ENCODE assay signal across 33 cellular contexts in genomic region chr2:59282374-59283057, GRCh38.
"Had no signal": no experiment of that assay in that cellular context is flagged by ENCODE, and none has a peak within 500 bp of the region (broad histone marks: within the 10 kb centered on the region; RNA-seq: fewer than 3 reads in every experiment).

No MANE protein-coding gene starts in this region.

- H3K9me3 ChIP-seq: MG63 had no signal

- H3K4me3 ChIP-seq: MG63, SK-N-MC had no signal

- H3K27me3 ChIP-seq: brain microvascular endothelial cell, MG63 had no signal

- DNase-seq: activated CD4-positive, alpha-beta memory T cell treated with anti-CD3 and anti-CD28 coated beads, Interleukin-2, amount 10 ng/mL, durations not matched to agents 7 days and 5 days; activated CD4-positive, alpha-beta T cell treated with anti-CD3 and anti-CD28 coated beads for 1 hour; activated CD4-positive, alpha-beta T cell treated with anti-CD3 and anti-CD28 coated beads for 48 hours; activated CD4-positive, CD25-positive, alpha-beta regulatory T cell; activated CD8-positive, alpha-beta memory T cell treated with anti-CD3 and anti-CD28 coated beads for 24 hours; activated CD8-positive, alpha-beta memory T cell treated with anti-CD3 and anti-CD28 coated beads, Interleukin-2, amount 10 ng/mL, durations not matched to agents 7 days and 5 days; activated CD8-positive, alpha-beta memory T cell treated with anti-CD3 and anti-CD28 coated beads, Interleukin-2, amount 50 U/mL, for 48 hours; activated effector memory CD4-positive, alpha-beta T cell treated with Interleukin-2 at 50 U/mL for 16 hours; activated naive CD4-positive, alpha-beta T cell treated with anti-CD3 and anti-CD28 coated beads, Interleukin-2, amount 10 ng/mL, durations not matched to agents 7 days and 5 days; activated naive CD8-positive, alpha-beta T cell treated with anti-CD3 and anti-CD28 coated beads, Interleukin-2, amount 50 U/mL, for 24 hours; activated T-cell treated with anti-CD3 and anti-CD28 coated beads, Interleukin-2, amount 50 U/mL, for 48 hours; amniotic stem cell; aorta; brain microvascular endothelial cell; central memory CD4-positive, alpha-beta T cell; Kasumi-1; KG1; MG63; NCI-H1048; NCI-H1436 treated with DMSO at 0.1 percent for 48 hours; NCI-H187 treated with DMSO at 0.1 percent for 48 hours; NCI-H2081; NCI-H2171 treated with DMSO at 0.1 percent for 48 hours; NCI-H2227 treated with DMSO at 0.1 percent for 48 hours; NCI-H446; NCI-H510A treated with DMSO at 0.1 percent for 48 hours; NCI-H748 treated with DMSO at 0.1 percent for 48 hours; Right ventricle myocardium superior; T-cell; T-helper 2 cell; T-helper 9 cell; WERI-Rb-1 had no signal

- H3K27ac ChIP-seq: brain microvascular endothelial cell, SK-N-MC, WERI-Rb-1 had no signal

- H3K36me3 ChIP-seq: brain microvascular endothelial cell, MG63, WERI-Rb-1 had no signal

- ATAC-seq: activated CD8-positive, alpha-beta memory T cell treated with anti-CD3 and anti-CD28 coated beads, Interleukin-2, amount 10 ng/mL, durations not matched to agents 7 days and 5 days; activated naive CD8-positive, alpha-beta T cell treated with anti-CD3 and anti-CD28 coated beads, Interleukin-2, amount 50 U/mL, for 24 hours; T-cell had no signal
